Comparison of ENCODE assay signal across 27 cellular contexts in genomic region chr14:99941211-99941610, GRCh38.
"Had no signal": no experiment of that assay in that cellular context is flagged by ENCODE, and none has a peak within 500 bp of the region (broad histone marks: within the 10 kb centered on the region; RNA-seq: fewer than 3 reads in every experiment).

No MANE protein-coding gene starts in this region.

- H3K4me3 ChIP-seq: colonic mucosa, coronary artery, dorsolateral prefrontal cortex, esophagus muscularis mucosa, esophagus squamous epithelium, gastrocnemius medialis, gastroesophageal sphincter, heart left ventricle, heart right ventricle had no signal

- H3K9me3 ChIP-seq: colonic mucosa, esophagus muscularis mucosa, esophagus squamous epithelium, gastrocnemius medialis, gastroesophageal sphincter, heart left ventricle, heart right ventricle had no signal

- DNase-seq: colonic mucosa; cortex of kidney; dermis blood vessel endothelial cell; dorsolateral prefrontal cortex; effector CD4-positive, alpha-beta T cell; effector CD8-positive, alpha-beta T cell; effector memory CD4-positive, alpha-beta T cell; effector memory CD8-positive, alpha-beta T cell; endodermal cell; erythroblast; esophagus squamous epithelium; foreskin fibroblast; foreskin keratinocyte; foreskin melanocyte; gastrocnemius medialis; glutamatergic neuron; heart left ventricle; heart right ventricle had no signal

- H3K36me3 ChIP-seq: colonic mucosa had no signal

- FAIRE-seq: colon, endometrium, endothelial cell of umbilical vein, frontal cortex had no signal

- H3K27me3 ChIP-seq: colonic mucosa, dorsolateral prefrontal cortex, esophagus muscularis mucosa, gastrocnemius medialis, gastroesophageal sphincter, heart left ventricle had no signal

- H3K4me1 ChIP-seq: colonic mucosa, foreskin keratinocyte had no signal

- H3K27ac ChIP-seq: colonic mucosa, coronary artery, dorsolateral prefrontal cortex, epithelial cell of prostate, esophagus muscularis mucosa, esophagus squamous epithelium, foreskin keratinocyte, gastrocnemius medialis, gastroesophageal sphincter, heart left ventricle, heart right ventricle had no signal

- ATAC-seq: effector memory CD8-positive, alpha-beta T cell; esophagus mucosa; foreskin keratinocyte; gastrocnemius medialis; gastroesophageal sphincter; heart left ventricle; heart right ventricle had no signal
